27 cellular contexts compared by ENCODE assay signal in genomic region chr2:158134655-158135054, GRCh38. TPM values are rescaled to one million over a fixed set of nuclear protein-coding genes. Genes with fewer than 3 reads are reported as not detected.
"Had no signal": no experiment of that assay in that cellular context is flagged by ENCODE, and none has a peak within 500 bp of the region (broad histone marks: within the 10 kb centered on the region; RNA-seq: fewer than 3 reads in every experiment).

No MANE protein-coding gene starts in this region.

- H3K27ac ChIP-seq: KMS-11, SJSA1 had no signal

- H3K4me1 Mint-ChIP-seq: activated naive CD8-positive, alpha-beta T cell treated with anti-CD3 and anti-CD28 coated beads, Interleukin-2, amount 50 U/mL, for 24 hours had no signal

- H3K27ac Mint-ChIP-seq: activated CD8-positive, alpha-beta T cell treated with anti-CD3 and anti-CD28 coated beads, Interleukin-2, amount 10 ng/mL, durations not matched to agents 7 days and 5 days; activated naive CD4-positive, alpha-beta T cell treated with anti-CD3 and anti-CD28 coated beads, Interleukin-2, amount 50 U/mL, for 72 hours; activated naive CD8-positive, alpha-beta T cell treated with anti-CD3 and anti-CD28 coated beads, Interleukin-2, amount 50 U/mL, for 24 hours; T-helper 1 cell treated with Interleukin-12 subunit alpha and Interleukin-12 subunit beta and Interleukin-4 antibody, amounts not matched to agents 30 μg/mL and 1 μg/mL, for 36 hours; WTC11 had no signal

- DNase-seq: activated CD4-positive, alpha-beta T cell treated with anti-CD3 and anti-CD28 coated beads for 48 hours; activated CD4-positive, alpha-beta T cell treated with anti-CD3 and anti-CD28 coated beads, Interleukin-2, amount 50 U/mL, for 4 hours; activated CD4-positive, CD25-positive, alpha-beta regulatory T cell treated with anti-CD3 and anti-CD28 coated beads, Interleukin-2, amount 50 U/mL, for 72 hours; activated CD8-positive, alpha-beta memory T cell treated with anti-CD3 and anti-CD28 coated beads, Interleukin-2, amount 50 U/mL, for 48 hours; activated CD8-positive, alpha-beta T cell treated with anti-CD3 and anti-CD28 coated beads, Interleukin-2, amount 10 ng/mL, durations not matched to agents 7 days and 5 days; activated naive CD8-positive, alpha-beta T cell treated with anti-CD3 and anti-CD28 coated beads, Interleukin-2, amount 50 U/mL, for 24 hours; activated T-cell treated with anti-CD3 and anti-CD28 coated beads, Interleukin-2, amount 50 U/mL, for 1 hour; amniotic stem cell; MG63; MV-4-11; NCI-H1092 treated with DMSO at 0.1 percent for 48 hours; NCI-H1417 treated with DMSO at 0.1 percent for 48 hours; NCI-H2029; NCI-H2107; NCI-H345; NCI-H510A; NCI-H526 treated with DMSO at 0.1 percent for 48 hours; NK-92 treated with Interleukin-12 subunit alpha and Interleukin-12 subunit beta, amount 100 ng/mL, for 24 hours; SHP77; SW 1271 had no signal

- H3K9me3 Mint-ChIP-seq: activated naive CD4-positive, alpha-beta T cell treated with anti-CD3 and anti-CD28 coated beads, Interleukin-2, amount 50 U/mL, for 72 hours; activated naive CD8-positive, alpha-beta T cell treated with anti-CD3 and anti-CD28 coated beads, Interleukin-2, amount 50 U/mL, for 24 hours; T-helper 1 cell treated with Interleukin-12 subunit alpha and Interleukin-12 subunit beta and Interleukin-4 antibody, amounts not matched to agents 30 μg/mL and 1 μg/mL, for 36 hours; WTC11 had no signal

- H3K27me3 ChIP-seq: MG63, SJSA1 had no signal

- H3K4me3 ChIP-seq: MG63, SJSA1 had no signal

- H3K9me3 ChIP-seq: MG63, SJSA1 had no signal

- ATAC-seq: activated CD8-positive, alpha-beta T cell treated with anti-CD3 and anti-CD28 coated beads, Interleukin-2, amount 10 ng/mL, durations not matched to agents 7 days and 5 days; activated naive CD4-positive, alpha-beta T cell treated with anti-CD3 and anti-CD28 coated beads, Interleukin-2, amount 50 U/mL, for 72 hours; activated naive CD8-positive, alpha-beta T cell treated with anti-CD3 and anti-CD28 coated beads, Interleukin-2, amount 50 U/mL, for 24 hours; SK-N-SH treated with all-trans-retinoic acid at 6 μM for 48 hours; WTC11 had no signal

- H3K36me3 ChIP-seq: MG63, SJSA1 had no signal

- H3K4me3 Mint-ChIP-seq: activated CD8-positive, alpha-beta T cell treated with anti-CD3 and anti-CD28 coated beads, Interleukin-2, amount 10 ng/mL, durations not matched to agents 7 days and 5 days; activated naive CD8-positive, alpha-beta T cell treated with anti-CD3 and anti-CD28 coated beads, Interleukin-2, amount 50 U/mL, for 24 hours; T-helper 1 cell treated with Interleukin-12 subunit alpha and Interleukin-12 subunit beta and Interleukin-4 antibody, amounts not matched to agents 30 μg/mL and 1 μg/mL, for 36 hours; WTC11 had no signal

RNA-seq across cellular contexts. Expression of gene UPP2, which starts 33.0 kb away (rescaled TPM):
- total RNA-seq: activated CD8-positive, alpha-beta T cell treated with anti-CD3 and anti-CD28 coated beads, Interleukin-2, amount 10 ng/mL, durations not matched to agents 7 days and 5 days; activated naive CD4-positive, alpha-beta T cell treated with anti-CD3 and anti-CD28 coated beads, Interleukin-2, amount 50 U/mL, for 72 hours; astrocyte; SJSA1; WTC11 had no signal
